ENCODE assay signal across 1 cellular context in the genomic region with DNA sequence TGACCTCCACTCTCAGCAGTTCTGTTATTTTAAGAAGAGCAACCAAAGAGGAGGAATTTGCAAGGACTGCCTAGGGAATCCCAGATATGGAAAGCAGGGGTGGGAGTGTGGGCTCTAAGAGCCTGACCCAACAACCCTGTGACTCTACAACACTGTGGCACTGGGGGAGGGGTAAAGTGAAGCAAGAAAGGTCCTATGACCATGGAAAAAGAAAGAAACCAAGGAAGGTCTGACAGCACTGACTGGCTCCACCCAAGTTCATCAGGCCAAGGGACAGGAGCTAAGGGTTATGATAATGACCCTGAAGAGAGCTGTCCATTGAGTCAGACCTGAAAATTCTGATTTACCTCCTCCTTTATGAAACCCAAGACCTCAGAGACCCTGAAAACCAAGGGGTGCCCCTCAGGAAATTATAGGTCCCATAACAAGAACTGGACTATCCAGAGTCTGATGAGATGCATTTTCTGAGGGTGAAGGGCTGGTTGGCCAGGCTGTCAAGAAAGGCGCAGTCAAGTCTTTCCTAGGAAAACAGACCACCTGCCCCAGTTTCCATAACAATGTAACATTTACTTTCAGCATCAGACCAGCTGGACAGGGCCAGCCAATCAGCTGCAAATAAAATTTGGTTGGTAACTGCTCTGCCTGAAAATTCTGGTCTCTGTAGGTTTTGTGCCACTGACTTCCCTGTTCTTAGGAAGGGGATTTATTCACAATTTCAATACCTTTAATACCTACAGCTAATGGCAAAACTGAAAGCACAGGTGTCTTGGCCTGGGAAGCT.
A peak's percentile ranks its signal among the peaks of the same experiment; 100 is the strongest.
TF ChIP-seq lines count a peak whose summit lies in the region.

No MANE protein-coding gene starts in this region.

TF ChIP-seq in HEK293, 187 proteins besides CTCF, POLR2A, EP300 and RAD21:
- TF ChIP-seq, protein P1, sequence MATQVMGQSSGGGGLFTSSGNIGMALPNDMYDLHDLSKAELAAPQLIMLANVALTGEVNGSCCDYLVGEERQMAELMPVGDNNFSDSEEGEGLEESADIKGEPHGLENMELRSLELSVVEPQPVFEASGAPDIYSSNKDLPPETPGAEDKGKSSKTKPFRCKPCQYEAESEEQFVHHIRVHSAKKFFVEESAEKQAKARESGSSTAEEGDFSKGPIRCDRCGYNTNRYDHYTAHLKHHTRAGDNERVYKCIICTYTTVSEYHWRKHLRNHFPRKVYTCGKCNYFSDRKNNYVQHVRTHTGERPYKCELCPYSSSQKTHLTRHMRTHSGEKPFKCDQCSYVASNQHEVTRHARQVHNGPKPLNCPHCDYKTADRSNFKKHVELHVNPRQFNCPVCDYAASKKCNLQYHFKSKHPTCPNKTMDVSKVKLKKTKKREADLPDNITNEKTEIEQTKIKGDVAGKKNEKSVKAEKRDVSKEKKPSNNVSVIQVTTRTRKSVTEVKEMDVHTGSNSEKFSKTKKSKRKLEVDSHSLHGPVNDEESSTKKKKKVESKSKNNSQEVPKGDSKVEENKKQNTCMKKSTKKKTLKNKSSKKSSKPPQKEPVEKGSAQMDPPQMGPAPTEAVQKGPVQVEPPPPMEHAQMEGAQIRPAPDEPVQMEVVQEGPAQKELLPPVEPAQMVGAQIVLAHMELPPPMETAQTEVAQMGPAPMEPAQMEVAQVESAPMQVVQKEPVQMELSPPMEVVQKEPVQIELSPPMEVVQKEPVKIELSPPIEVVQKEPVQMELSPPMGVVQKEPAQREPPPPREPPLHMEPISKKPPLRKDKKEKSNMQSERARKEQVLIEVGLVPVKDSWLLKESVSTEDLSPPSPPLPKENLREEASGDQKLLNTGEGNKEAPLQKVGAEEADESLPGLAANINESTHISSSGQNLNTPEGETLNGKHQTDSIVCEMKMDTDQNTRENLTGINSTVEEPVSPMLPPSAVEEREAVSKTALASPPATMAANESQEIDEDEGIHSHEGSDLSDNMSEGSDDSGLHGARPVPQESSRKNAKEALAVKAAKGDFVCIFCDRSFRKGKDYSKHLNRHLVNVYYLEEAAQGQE (tag by site-specific recombination; IDR thresholded peaks at IDR 0.05): peak; percentile 54; the same call in 1 of the 2 replicates
- no peak for TF ChIP-seq ZNF157 (tag by site-specific recombination; IDR thresholded peaks at IDR 0.05)
